Comparison of ENCODE assay signal across 13 cellular contexts in genomic region chr14:64807588-64807987, GRCh38.
DNase-seq lines count a peak whose midpoint lies in the region; ATAC-seq and TF ChIP-seq lines count a peak whose summit lies in the region.
"Had no signal": no experiment of that assay in that cellular context is flagged by ENCODE, and none has a peak within 500 bp of the region (broad histone marks: within the 10 kb centered on the region; RNA-seq: fewer than 3 reads in every experiment).

No MANE protein-coding gene starts in this region.

- DNase-seq in IMR-90, result no peak
- DNase-seq in adrenal gland, result peak in 4 of 7 donors; percentile 50 to 71 (median 64)
- no peak for DNase-seq in mesenchymal stem cell
- no peak for DNase-seq in LoVo (ENCODE audit: low spot score)
- DNase-seq: activated CD4-positive, alpha-beta T cell treated with anti-CD3 and anti-CD28 coated beads for 1 hour; kidney; NCI-H2081 treated with DMSO at 0.1 percent for 48 hours; SIG-M5 had no signal

- no peaks in the 10 kb centered on the region for H3K9me3 Mint-ChIP-seq in stimulated activated memory B cell treated with anti-CD40 and anti-IgM and Interleukin-4, amounts not matched to agents 10 μg/mL and 1 μg/mL and 100 μg/mL, for 72 hours
- H3K9me3 Mint-ChIP-seq: dendritic cell treated with granulocyte-macrophage colony-stimulating factor and Interleukin-4, amounts not matched to agents 40 ng/mL and 50 ng/mL, for 4 days had no signal

- H3K27me3 Mint-ChIP-seq in stimulated activated memory B cell treated with anti-CD40 and anti-IgM and Interleukin-4, amounts not matched to agents 10 μg/mL and 1 μg/mL and 100 μg/mL, for 72 hours, result no peaks in the 10 kb centered on the region

- H2AFZ ChIP-seq in ACC112 (ENCODE audit: low read length, unreplicated experiment) (no peak overlapping the region), IMR-90 (replicated peaks; ENCODE audit: low read length, poor library complexity) (peak overlapping the region; percentile 58), mesenchymal stem cell (ENCODE audit: low read depth, low read length) (no peak overlapping the region)

- H2BK20ac ChIP-seq in IMR-90 (ENCODE audit: low read depth, low read length), result peak overlapping the region; percentile 94

- H3K27ac ChIP-seq in ACC112 (ENCODE audit: low read depth, low read length) (peak overlapping the region; percentile 82; the same call in 1 of the 2 replicates), IMR-90 (ENCODE audit: insufficient read depth, low read length) (no peak overlapping the region), adrenal gland (no peak overlapping the region), mesenchymal stem cell (ENCODE audit: low read length, poor library complexity, severe bottlenecking) (peak overlapping the region; percentile 89)

- dilution Hi-C loops in IMR-90 (cut with HindIII; ENCODE audit: low sequenced_read_pairs, unreplicated experiment), result no loop called here

- CTCF ChIA-PET in IMR-90 (lab: Yijun Ruan, JAX), result interaction anchor here (2.3 kb wide), 1 partner anchor 84 kb away, joined by 7 read pairs; no protein-coding TSS in a partner anchor

- H3K9me3 ChIP-seq in IMR-90 (ENCODE audit: control insufficient read depth, insufficient read depth, low read length) (no peaks in the 10 kb centered on the region), adrenal gland (replicated peaks in 1 of 3) (no peaks in the 10 kb centered on the region), mesenchymal stem cell (ENCODE audit: control insufficient read depth, low read length) (no peaks in the 10 kb centered on the region)

- peak overlapping the region; percentile 83 for H3K4ac ChIP-seq in IMR-90 (ENCODE audit: low read depth, low read length)
- H3K4ac ChIP-seq in mesenchymal stem cell (ENCODE audit: low read depth in 1 of 2, low read length in 2 of 2), result no peak overlapping the region

- no peaks in the 10 kb centered on the region for H4K20me1 ChIP-seq in IMR-90 (ENCODE audit: insufficient read depth, low read length)

- no peak overlapping the region; a peak in 1 of 4 replicates for H4K8ac ChIP-seq in IMR-90 (ENCODE audit: low read depth in 2 of 2, low read length in 2 of 2)
- no peak overlapping the region for H4K8ac ChIP-seq in mesenchymal stem cell (ENCODE audit: low read length)

- H3K4me1 ChIP-seq in ACC112 (ENCODE audit: control insufficient read depth, insufficient read depth, low read length, unreplicated experiment) (peaks cover 37% of the 10 kb centered on the region), IMR-90 (ENCODE audit: control insufficient read depth, insufficient read depth, low read length) (peaks cover 18% of the 10 kb centered on the region), adrenal gland (replicated peaks in 1 of 2) (peaks cover 4 to 16% of the 10 kb centered on the region in 2 donors), mesenchymal stem cell (ENCODE audit: control insufficient read depth, insufficient read depth, low read depth, low read length) (peaks cover 14% of the 10 kb centered on the region)

- intact Hi-C loops in IMR-90 (cut with micrococcal nuclease), result no loop called here
- intact Hi-C loops in adrenal gland (cut with DNase I), result no loop called here

- in situ Hi-C loops in IMR-90 (cut with MboI; ENCODE audit: low sequenced_read_pairs), result no loop called here

- H2BK120ac ChIP-seq in IMR-90 (ENCODE audit: low read depth, low read length) (peak overlapping the region; percentile 87), mesenchymal stem cell (ENCODE audit: low read depth, low read length) (no peak overlapping the region)

- H2AK9ac ChIP-seq in IMR-90 (replicated peaks; ENCODE audit: low read depth, low read length, poor library complexity), result peak overlapping the region; percentile 22

- H2AK5ac ChIP-seq in IMR-90 (ENCODE audit: low read depth, low read length), result peak overlapping the region; percentile 42; the same call in 1 of the 2 replicates
- H2AK5ac ChIP-seq in mesenchymal stem cell (ENCODE audit: low read length, severe bottlenecking), result peak overlapping the region; percentile 1

- TF ChIP-seq POLR2A in IMR-90 (IDR thresholded peaks at IDR 0.05; ENCODE audit: low read depth, low read length) (no peak), adrenal gland (IDR thresholded peaks at IDR 0.05) (no peak)

- no peak overlapping the region for H3K23ac ChIP-seq in IMR-90 (ENCODE audit: low read depth, low read length)
- no peak overlapping the region for H3K23ac ChIP-seq in mesenchymal stem cell (ENCODE audit: low read length in 2 of 2)

- H3K9ac ChIP-seq in IMR-90 (ENCODE audit: low read depth, low read length) (no peak overlapping the region), mesenchymal stem cell (ENCODE audit: low read length) (no peak overlapping the region)

- no peak for TF ChIP-seq RAD21 in IMR-90 (IDR thresholded peaks at IDR 0.05; ENCODE audit: low read length)

- H3K36me3 Mint-ChIP-seq in stimulated activated memory B cell treated with anti-CD40 and anti-IgM and Interleukin-4, amounts not matched to agents 10 μg/mL and 1 μg/mL and 100 μg/mL, for 72 hours, result no peaks in the 10 kb centered on the region

- H3K4me3 ChIP-seq in ACC112 (ENCODE audit: low read depth, low read length) (no peak overlapping the region), IMR-90 (ENCODE audit: insufficient read depth, low read depth, low read length) (no peak overlapping the region), adrenal gland (no peak overlapping the region), mesenchymal stem cell (ENCODE audit: insufficient read depth in 1 of 2, low read depth in 1 of 2, low read length in 2 of 2) (no peak overlapping the region)

- H3K79me2 ChIP-seq in ACC112 (ENCODE audit: control insufficient read depth, insufficient read depth, low read length, unreplicated experiment), result no peaks in the 10 kb centered on the region

- H3K56ac ChIP-seq in IMR-90 (ENCODE audit: extremely low read depth, insufficient read depth, low read length), result no peak overlapping the region

- POLR2A ChIA-PET in IMR-90 (lab: Charles Lee; ENCODE audit: unreplicated experiment), result no interaction called here

- H2BK15ac ChIP-seq in IMR-90 (ENCODE audit: low read depth, low read length) (no peak overlapping the region), mesenchymal stem cell (ENCODE audit: low read depth, poor library complexity, severe bottlenecking) (no peak overlapping the region)

- no CpG with 5 or more reads among the region's 4 CpGs for WGBS in IMR-90 (ENCODE audit: extremely low coverage in 2 of 2, insufficient read length in 1 of 2), 2 experiments
- WGBS in adrenal gland, 4 donors, result 64 to 90% (median 70%) methylated on average over 2 to 4 of the region's 4 CpGs
- 77% methylated on average over 4 of the region's 4 CpGs for WGBS in mesenchymal stem cell

- peaks cover 5% of the 10 kb centered on the region for H3K4me1 Mint-ChIP-seq in stimulated activated memory B cell treated with anti-CD40 and anti-IgM and Interleukin-4, amounts not matched to agents 10 μg/mL and 1 μg/mL and 100 μg/mL, for 72 hours

- H3K4me3 Mint-ChIP-seq in stimulated activated memory B cell treated with anti-CD40 and anti-IgM and Interleukin-4, amounts not matched to agents 10 μg/mL and 1 μg/mL and 100 μg/mL, for 72 hours, result no peak overlapping the region
- H3K4me3 Mint-ChIP-seq: dendritic cell treated with granulocyte-macrophage colony-stimulating factor and Interleukin-4, amounts not matched to agents 40 ng/mL and 50 ng/mL, for 4 days had no signal

- H3K79me1 ChIP-seq in IMR-90 (ENCODE audit: low read depth in 1 of 2, low read length in 2 of 2) (no peaks in the 10 kb centered on the region), mesenchymal stem cell (replicated peaks; ENCODE audit: low read length, poor library complexity, severe bottlenecking) (no peaks in the 10 kb centered on the region)

- H2BK12ac ChIP-seq in mesenchymal stem cell (ENCODE audit: low read length in 2 of 2), result peak overlapping the region in 1 of 2 experiments; percentile 74

- no peak overlapping the region; the same call in 1 of the 2 replicates for H3K18ac ChIP-seq in IMR-90 (ENCODE audit: low read depth, low read length)
- no peak overlapping the region for H3K18ac ChIP-seq in mesenchymal stem cell (ENCODE audit: low read depth in 1 of 2, low read length in 2 of 2)

- TF ChIP-seq CTCF in IMR-90 (conservative IDR thresholded peaks at IDR 0.05; ENCODE audit: low read depth, low read length) (no peak), adrenal gland (IDR thresholded peaks at IDR 0.05) (no peak)

- no peaks in the 10 kb centered on the region for H3K27me3 ChIP-seq in ACC112 (ENCODE audit: insufficient read depth, low read length)
- peaks cover 6% of the 10 kb centered on the region for H3K27me3 ChIP-seq in IMR-90 (ENCODE audit: control insufficient read depth, insufficient read depth, low read length)
- no peaks in the 10 kb centered on the region for H3K27me3 ChIP-seq in adrenal gland
- peaks cover 0 to 4% of the 10 kb centered on the region in 2 experiments for H3K27me3 ChIP-seq in mesenchymal stem cell (ENCODE audit: control insufficient read depth in 1 of 2, insufficient read depth in 1 of 2, low read length in 2 of 2)

- H3K9me1 ChIP-seq in IMR-90 (ENCODE audit: insufficient read depth, low read length), result peaks cover 20% of the 10 kb centered on the region

- no TSS peak for BruUV-seq in IMR-90 (replicated peaks; lab: Mats Ljungman, UMichigan)

- H4K5ac ChIP-seq in IMR-90 (ENCODE audit: low read depth, low read length), result no peak overlapping the region; the same call in 1 of the 2 replicates

- ATAC-seq in IMR-90 (ENCODE audit: low read depth) (no peak), GM18498 (IDR thresholded peaks at IDR 0.05; ENCODE audit: unreplicated experiment) (no peak), GM19023 (IDR thresholded peaks at IDR 0.05; ENCODE audit: unreplicated experiment) (no peak)
- no peak for ATAC-seq in stimulated activated memory B cell treated with anti-CD40 and anti-IgM and Interleukin-4, amounts not matched to agents 10 μg/mL and 1 μg/mL and 100 μg/mL, for 72 hours

- H3K36me3 ChIP-seq in ACC112 (ENCODE audit: insufficient read depth, low read length) (no peaks in the 10 kb centered on the region), IMR-90 (ENCODE audit: control insufficient read depth, insufficient read depth, low read length) (no peaks in the 10 kb centered on the region), adrenal gland (replicated peaks in 1 of 2) (no peaks in the 10 kb centered on the region), mesenchymal stem cell (ENCODE audit: control insufficient read depth in 1 of 2, insufficient read depth in 2 of 2, low read depth in 1 of 2, low read length in 2 of 2) (no peaks in the 10 kb centered on the region)

- 0 out of 2 replicates have a peak overlapping the region, but pooled peaks have one; percentile 43 for H3K14ac ChIP-seq in IMR-90 (replicated peaks; ENCODE audit: low read depth, low read length)
- H3K14ac ChIP-seq in mesenchymal stem cell (ENCODE audit: low read length in 2 of 2), result no peak overlapping the region

- H2BK5ac ChIP-seq in IMR-90 (ENCODE audit: low read depth, low read length, poor library complexity, severe bottlenecking) (no peak overlapping the region), mesenchymal stem cell (ENCODE audit: low read depth, low read length, poor library complexity, severe bottlenecking) (no peak overlapping the region)

- no peak overlapping the region for H3K27ac Mint-ChIP-seq in stimulated activated memory B cell treated with anti-CD40 and anti-IgM and Interleukin-4, amounts not matched to agents 10 μg/mL and 1 μg/mL and 100 μg/mL, for 72 hours
- H3K27ac Mint-ChIP-seq: dendritic cell treated with granulocyte-macrophage colony-stimulating factor and Interleukin-4, amounts not matched to agents 40 ng/mL and 50 ng/mL, for 4 days had no signal

- H4K91ac ChIP-seq in IMR-90 (ENCODE audit: insufficient read depth, low read depth, low read length) (no peak overlapping the region), mesenchymal stem cell (ENCODE audit: low read length) (no peak overlapping the region)

- H3K4me2 ChIP-seq in IMR-90 (ENCODE audit: low read depth, low read length), result no peak overlapping the region
- no peak overlapping the region for H3K4me2 ChIP-seq in mesenchymal stem cell (ENCODE audit: low read length, poor library complexity, severe bottlenecking)

Comparison
In these comparisons a context has a peak if more than half of its experiments do, and no peak if none do; other contexts are left out.
1. H3K27ac ChIP-seq: peak in ACC112 (single experiment) and mesenchymal stem cell (single experiment); none in IMR-90 (single experiment) and adrenal gland (0 of 5).
2. DNase-seq: peak in adrenal gland (4 of 7); none in IMR-90 (single experiment), mesenchymal stem cell (single experiment) and LoVo (single experiment).